Comparison of ENCODE assay signal across 16 cellular contexts in the genomic region with DNA sequence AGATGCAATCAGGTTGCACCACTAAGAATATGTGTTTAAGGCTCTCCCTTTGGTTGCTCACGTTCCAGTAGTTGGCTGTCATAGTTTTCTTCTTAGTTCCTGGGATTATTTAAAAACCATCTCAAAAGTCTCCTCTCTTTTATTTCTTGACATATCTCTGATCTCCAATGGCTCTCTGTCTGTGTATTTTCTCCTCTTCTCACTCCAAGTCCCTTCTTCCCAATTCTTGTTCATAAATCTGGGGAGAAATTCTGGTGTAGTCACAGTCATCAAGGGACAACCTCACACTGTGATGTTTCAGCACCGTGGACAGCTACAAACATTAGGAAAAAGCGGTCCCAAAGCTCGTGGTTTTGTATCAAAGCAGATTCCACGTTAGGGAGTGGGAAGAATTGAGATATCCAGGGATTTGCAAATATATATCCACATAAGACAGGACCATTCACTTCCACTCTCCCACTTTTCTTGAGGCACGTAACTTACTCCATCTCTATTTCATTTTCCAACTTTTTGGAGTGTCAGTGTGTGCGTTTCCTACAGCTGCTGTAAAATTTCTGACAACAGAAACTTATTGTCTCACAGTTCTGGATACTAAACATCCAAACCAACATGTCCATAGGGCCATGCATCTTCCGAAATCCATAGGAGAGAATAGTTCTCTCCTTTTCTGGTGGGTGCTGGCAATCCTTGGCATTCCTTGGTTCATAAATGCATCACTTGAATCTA.
DNase-seq lines count a peak whose midpoint lies in the region; ATAC-seq and TF ChIP-seq lines count a peak whose summit lies in the region.
"Had no signal": no experiment of that assay in that cellular context is flagged by ENCODE, and none has a peak within 500 bp of the region (broad histone marks: within the 10 kb centered on the region; RNA-seq: fewer than 3 reads in every experiment).

No MANE protein-coding gene starts in this region.

- in situ Hi-C loops in Caki2 (cut with HindIII; ENCODE audit: low pct_unique_long_range_greater_than_20kb, low sequenced_read_pairs) = no loop called here

- H3K9me3 ChIP-seq in HCT116 (ENCODE audit: control insufficient read depth in 1 of 2, insufficient read depth in 1 of 2, low read depth in 1 of 2, low read length in 2 of 2) = no peaks in the 10 kb centered on the region
- no peaks in the 10 kb centered on the region for H3K9me3 ChIP-seq in iPS DF 6.9 (ENCODE audit: control insufficient read depth, insufficient read depth, low read length)
- H3K9me3 ChIP-seq: thoracic aorta had no signal

- RAD21 ChIA-PET in HCT116 (lab: Charles Lee; ENCODE audit: low non-redundant PET in 1 of 2, low total read pairs in 2 of 2, uncharacterized antibody in 2 of 2, unreplicated experiment in 2 of 2) = no interaction called here

- no peak for TF ChIP-seq RAD21 in HCT116 (IDR thresholded peaks at IDR 0.05; ENCODE audit: low read depth)

- no peak overlapping the region for H3K27ac ChIP-seq in HCT116 (ENCODE audit: low read depth, low read length)
- no peak overlapping the region for H3K27ac ChIP-seq in iPS DF 6.9 (ENCODE audit: low read length)
- H3K27ac ChIP-seq: HL-60, SK-N-MC, thoracic aorta had no signal

- H3K79me2 ChIP-seq in HCT116 (ENCODE audit: insufficient read depth, low read length) = no peaks in the 10 kb centered on the region

- WGBS in iPS DF 6.9 (ENCODE audit: insufficient coverage, insufficient read length) = no CpG with 5 or more reads among the region's 8 CpGs

- no peak overlapping the region for H3K4me3 Mint-ChIP-seq in stimulated activated naive B cell treated with anti-CD40 and anti-IgM and Interleukin-4, amounts not matched to agents 10 μg/mL and 1 μg/mL and 100 μg/mL, for 72 hours
- H3K4me3 Mint-ChIP-seq: CD14-positive monocyte; central memory CD8-positive, alpha-beta T cell had no signal

- intact Hi-C loops in HCT116 (cut with micrococcal nuclease) = no loop called here

- H3K36me3 ChIP-seq in HCT116 (ENCODE audit: control insufficient read depth in 1 of 2, insufficient read depth in 2 of 2, low read length in 2 of 2) (no peaks in the 10 kb centered on the region), iPS DF 6.9 (ENCODE audit: control insufficient read depth, insufficient read depth, low read length) (no peaks in the 10 kb centered on the region)
- H3K36me3 ChIP-seq: thoracic aorta had no signal

- ATAC-seq in HCT116 (no peak), HG02852 (IDR thresholded peaks at IDR 0.05; ENCODE audit: unreplicated experiment) (no peak)
- no peak for ATAC-seq in stimulated activated naive B cell treated with anti-CD40 and anti-IgM and Interleukin-4, amounts not matched to agents 10 μg/mL and 1 μg/mL and 100 μg/mL, for 72 hours (replicated peaks)

- H3K4me1 Mint-ChIP-seq in stimulated activated naive B cell treated with anti-CD40 and anti-IgM and Interleukin-4, amounts not matched to agents 10 μg/mL and 1 μg/mL and 100 μg/mL, for 72 hours = no peaks in the 10 kb centered on the region
- H3K4me1 Mint-ChIP-seq: CD14-positive monocyte; central memory CD8-positive, alpha-beta T cell had no signal

- H3K27ac Mint-ChIP-seq in stimulated activated naive B cell treated with anti-CD40 and anti-IgM and Interleukin-4, amounts not matched to agents 10 μg/mL and 1 μg/mL and 100 μg/mL, for 72 hours = no peak overlapping the region
- H3K27ac Mint-ChIP-seq: CD14-positive monocyte had no signal

- TF ChIP-seq CTCF in HCT116 (IDR thresholded peaks at IDR 0.05 in 2 of 3, conservative IDR thresholded peaks at IDR 0.05 in 1 of 3; ENCODE audit: borderline replicate concordance in 1 of 3, insufficient read depth in 1 of 3, low read depth in 2 of 3, low read length in 2 of 3) = no peak

- DNase-seq in Caki2 (ENCODE audit: low read depth) (peak; percentile 16), HCT116 (ENCODE audit: low read depth, low spot score) (no peak), SW480 (ENCODE audit: low spot score) (peak; percentile 6), iPS DF 6.9 (ENCODE audit: low read depth, low spot score) (peak; percentile 18), DMS153 treated with DMSO at 0.1 percent for 48 hours (lab: John Stamatoyannopoulos, UW; ENCODE audit: unreplicated experiment) (no peak), NCI-H774 (lab: John Stamatoyannopoulos, UW) (no peak)
- DNase-seq in stimulated activated naive B cell treated with anti-CD40 and anti-IgM and Interleukin-4, amounts not matched to agents 10 μg/mL and 1 μg/mL and 100 μg/mL, for 72 hours = no peak
- DNase-seq: activated CD4-positive, alpha-beta T cell treated with anti-CD3 and anti-CD28 coated beads, Interleukin-2, amount 50 U/mL, for 1 hour; NCI-H1048; NCI-H510A treated with DMSO at 0.1 percent for 48 hours had no signal

- no peak overlapping the region for H3K9ac ChIP-seq in HCT116 (ENCODE audit: low read length)

- H3K27me3 Mint-ChIP-seq in stimulated activated naive B cell treated with anti-CD40 and anti-IgM and Interleukin-4, amounts not matched to agents 10 μg/mL and 1 μg/mL and 100 μg/mL, for 72 hours = peaks cover 14 to 17% of the 10 kb centered on the region in 2 donors

- POLR2A ChIA-PET in HCT116 (lab: Charles Lee) = no interaction called here

- no peak overlapping the region for H3K4me3 ChIP-seq in HCT116 (replicated peaks in 1 of 2; ENCODE audit: low read depth in 1 of 2, low read length in 2 of 2)
- H3K4me3 ChIP-seq in iPS DF 6.9 (ENCODE audit: low read length) = no peak overlapping the region
- H3K4me3 ChIP-seq: SK-N-MC, thoracic aorta had no signal

- H3K9me2 ChIP-seq in HCT116 (ENCODE audit: insufficient read depth) = no peaks in the 10 kb centered on the region

- no peaks in the 10 kb centered on the region for H4K20me1 ChIP-seq in HCT116 (ENCODE audit: insufficient read depth)

- TF ChIP-seq POLR2A in HCT116 (IDR thresholded peaks at IDR 0.05; ENCODE audit: borderline replicate concordance, extremely low read depth, insufficient read depth, insufficient read length) = no peak

- H3K9me3 Mint-ChIP-seq in stimulated activated naive B cell treated with anti-CD40 and anti-IgM and Interleukin-4, amounts not matched to agents 10 μg/mL and 1 μg/mL and 100 μg/mL, for 72 hours = peaks cover 0 to 1% of the 10 kb centered on the region in 2 donors

- H3K36me3 Mint-ChIP-seq in stimulated activated naive B cell treated with anti-CD40 and anti-IgM and Interleukin-4, amounts not matched to agents 10 μg/mL and 1 μg/mL and 100 μg/mL, for 72 hours = no peaks in the 10 kb centered on the region
- H3K36me3 Mint-ChIP-seq: CD14-positive monocyte had no signal

- no peak overlapping the region for H3K4me2 ChIP-seq in HCT116 (ENCODE audit: low read length)

- H3K27me3 ChIP-seq in HCT116 (ENCODE audit: insufficient read depth, low read length) = peaks cover 30% of the 10 kb centered on the region
- H3K27me3 ChIP-seq in iPS DF 6.9 (ENCODE audit: control insufficient read depth, insufficient read depth, low read length) = no peaks in the 10 kb centered on the region

- CTCF ChIA-PET in HCT116 (lab: Charles Lee) = no interaction called here

- H3K4me1 ChIP-seq in HCT116 (ENCODE audit: control insufficient read depth in 1 of 2, insufficient read depth in 2 of 2, low read length in 2 of 2) (no peaks in the 10 kb centered on the region), iPS DF 6.9 (ENCODE audit: control insufficient read depth, insufficient read depth, low read length) (no peaks in the 10 kb centered on the region)

- H2AFZ ChIP-seq in HCT116 (ENCODE audit: low read depth, low read length, poor library complexity, severe bottlenecking) = no peak overlapping the region

- BruUV-seq in HCT116 (replicated peaks; lab: Mats Ljungman, UMichigan) = no TSS peak

TF ChIP-seq in HCT116, 20 proteins besides CTCF, POLR2A, EP300 and RAD21:
- TF ChIP-seq YY1 (IDR thresholded peaks at IDR 0.05; ENCODE audit: extremely low read depth, insufficient replicate concordance, low read depth, low read length) = no peak
- TF ChIP-seq, protein P1, sequence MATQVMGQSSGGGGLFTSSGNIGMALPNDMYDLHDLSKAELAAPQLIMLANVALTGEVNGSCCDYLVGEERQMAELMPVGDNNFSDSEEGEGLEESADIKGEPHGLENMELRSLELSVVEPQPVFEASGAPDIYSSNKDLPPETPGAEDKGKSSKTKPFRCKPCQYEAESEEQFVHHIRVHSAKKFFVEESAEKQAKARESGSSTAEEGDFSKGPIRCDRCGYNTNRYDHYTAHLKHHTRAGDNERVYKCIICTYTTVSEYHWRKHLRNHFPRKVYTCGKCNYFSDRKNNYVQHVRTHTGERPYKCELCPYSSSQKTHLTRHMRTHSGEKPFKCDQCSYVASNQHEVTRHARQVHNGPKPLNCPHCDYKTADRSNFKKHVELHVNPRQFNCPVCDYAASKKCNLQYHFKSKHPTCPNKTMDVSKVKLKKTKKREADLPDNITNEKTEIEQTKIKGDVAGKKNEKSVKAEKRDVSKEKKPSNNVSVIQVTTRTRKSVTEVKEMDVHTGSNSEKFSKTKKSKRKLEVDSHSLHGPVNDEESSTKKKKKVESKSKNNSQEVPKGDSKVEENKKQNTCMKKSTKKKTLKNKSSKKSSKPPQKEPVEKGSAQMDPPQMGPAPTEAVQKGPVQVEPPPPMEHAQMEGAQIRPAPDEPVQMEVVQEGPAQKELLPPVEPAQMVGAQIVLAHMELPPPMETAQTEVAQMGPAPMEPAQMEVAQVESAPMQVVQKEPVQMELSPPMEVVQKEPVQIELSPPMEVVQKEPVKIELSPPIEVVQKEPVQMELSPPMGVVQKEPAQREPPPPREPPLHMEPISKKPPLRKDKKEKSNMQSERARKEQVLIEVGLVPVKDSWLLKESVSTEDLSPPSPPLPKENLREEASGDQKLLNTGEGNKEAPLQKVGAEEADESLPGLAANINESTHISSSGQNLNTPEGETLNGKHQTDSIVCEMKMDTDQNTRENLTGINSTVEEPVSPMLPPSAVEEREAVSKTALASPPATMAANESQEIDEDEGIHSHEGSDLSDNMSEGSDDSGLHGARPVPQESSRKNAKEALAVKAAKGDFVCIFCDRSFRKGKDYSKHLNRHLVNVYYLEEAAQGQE (IDR thresholded peaks at IDR 0.05; ENCODE audit: low read depth) = peak; percentile 87

Comparison
In these comparisons a context has a peak if more than half of its experiments do, and no peak if none do; other contexts are left out.
1. DNase-seq: peak in Caki2 (single experiment), SW480 (single experiment) and iPS DF 6.9 (single experiment); none in HCT116 (single experiment), DMS153 treated with DMSO at 0.1 percent for 48 hours (single experiment), stimulated activated naive B cell treated with anti-CD40 and anti-IgM and Interleukin-4, amounts not matched to agents 10 μg/mL and 1 μg/mL and 100 μg/mL, for 72 hours (single experiment) and NCI-H774 (single experiment).